ENCODE assay signal across 1 cellular context in genomic region chr3:42300013-42300412, GRCh38.
A peak's percentile ranks its signal among the peaks of the same experiment; 100 is the strongest.
TF ChIP-seq lines count a peak whose summit lies in the region.

No MANE protein-coding gene starts in this region.

TF ChIP-seq in HepG2, 621 proteins besides CTCF, POLR2A, EP300 and RAD21 (continued from another document and continues in another):
- TF ChIP-seq ZFP1 (CRISPR knock-in tag; IDR thresholded peaks at IDR 0.05): peak; percentile 36; the same call in 1 of the 2 replicates
- peak; percentile 71; the same call in 1 of the 2 replicates for TF ChIP-seq ZNF607 (CRISPR knock-in tag; IDR thresholded peaks at IDR 0.05; ENCODE audit: borderline replicate concordance)
- peak; percentile 89 for TF ChIP-seq TGIF2 (CRISPR knock-in tag; IDR thresholded peaks at IDR 0.05)
- peak; percentile 99 for TF ChIP-seq MIER2 (CRISPR knock-in tag; IDR thresholded peaks at IDR 0.05)
- peak; percentile 42; the same call in 1 of the 2 replicates for TF ChIP-seq FOXK1 (CRISPR knock-in tag; IDR thresholded peaks at IDR 0.05; ENCODE audit: borderline replicate concordance, low read depth)
- 0 out of 2 replicates have a peak, but pooled peaks have one; percentile 18 for TF ChIP-seq FOSL2 (CRISPR knock-in tag; IDR thresholded peaks at IDR 0.05)
- TF ChIP-seq WIZ (CRISPR knock-in tag; IDR thresholded peaks at IDR 0.05): peak; percentile 86
- peak; percentile 60; the same call in 1 of the 2 replicates for TF ChIP-seq TFE3 (CRISPR knock-in tag; IDR thresholded peaks at IDR 0.05)
- TF ChIP-seq ATF2 (CRISPR knock-in tag; IDR thresholded peaks at IDR 0.05): peak; percentile 27; the same call in 1 of the 2 replicates
- TF ChIP-seq MBD4 (IDR thresholded peaks at IDR 0.05; ENCODE audit: borderline replicate concordance, low read length): no peak
- no peak for TF ChIP-seq FUBP1 (CRISPR knock-in tag; IDR thresholded peaks at IDR 0.05; ENCODE audit: borderline replicate concordance)
- no peak for TF ChIP-seq ZFP90 (CRISPR knock-in tag; IDR thresholded peaks at IDR 0.05; ENCODE audit: borderline replicate concordance)
- peak; percentile 48; the same call in 1 of the 2 replicates for TF ChIP-seq RXRB (CRISPR knock-in tag; IDR thresholded peaks at IDR 0.05; ENCODE audit: borderline replicate concordance)
- TF ChIP-seq ZEB1 (IDR thresholded peaks at IDR 0.05; ENCODE audit: insufficient replicate concordance, low read depth): no peak
- TF ChIP-seq ZNF580 (CRISPR knock-in tag; IDR thresholded peaks at IDR 0.05; ENCODE audit: borderline replicate concordance, low read depth): 0 out of 2 replicates have a peak, but pooled peaks have one; percentile 42
- 0 out of 2 replicates have a peak, but pooled peaks have one; percentile 44 for TF ChIP-seq ZBED4 (CRISPR knock-in tag; IDR thresholded peaks at IDR 0.05; ENCODE audit: borderline replicate concordance)
- TF ChIP-seq, protein P1, sequence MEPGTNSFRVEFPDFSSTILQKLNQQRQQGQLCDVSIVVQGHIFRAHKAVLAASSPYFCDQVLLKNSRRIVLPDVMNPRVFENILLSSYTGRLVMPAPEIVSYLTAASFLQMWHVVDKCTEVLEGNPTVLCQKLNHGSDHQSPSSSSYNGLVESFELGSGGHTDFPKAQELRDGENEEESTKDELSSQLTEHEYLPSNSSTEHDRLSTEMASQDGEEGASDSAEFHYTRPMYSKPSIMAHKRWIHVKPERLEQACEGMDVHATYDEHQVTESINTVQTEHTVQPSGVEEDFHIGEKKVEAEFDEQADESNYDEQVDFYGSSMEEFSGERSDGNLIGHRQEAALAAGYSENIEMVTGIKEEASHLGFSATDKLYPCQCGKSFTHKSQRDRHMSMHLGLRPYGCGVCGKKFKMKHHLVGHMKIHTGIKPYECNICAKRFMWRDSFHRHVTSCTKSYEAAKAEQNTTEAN (CRISPR knock-in tag; conservative IDR thresholded peaks at IDR 0.05): peak; percentile 42; the same call in 1 of the 2 replicates
- TF ChIP-seq ZBTB44 (CRISPR knock-in tag; IDR thresholded peaks at IDR 0.05): peak; percentile 65; the same call in 1 of the 2 replicates
- 0 out of 2 replicates have a peak, but pooled peaks have one; percentile 44 for TF ChIP-seq ERF (CRISPR knock-in tag; IDR thresholded peaks at IDR 0.05)
- 0 out of 2 replicates have a peak, but pooled peaks have one; percentile 40 for TF ChIP-seq MIXL1 (CRISPR knock-in tag; IDR thresholded peaks at IDR 0.05)
- TF ChIP-seq EHMT2 (IDR thresholded peaks at IDR 0.05; ENCODE audit: borderline replicate concordance, low read depth, low read length): peak; percentile 86; the same call in 1 of the 2 replicates
- TF ChIP-seq ZNF605 (CRISPR knock-in tag; IDR thresholded peaks at IDR 0.05): 0 out of 2 replicates have a peak, but pooled peaks have one; percentile 23
- 0 out of 2 replicates have a peak, but pooled peaks have one; percentile 23 for TF ChIP-seq HOXA9 (CRISPR knock-in tag; IDR thresholded peaks at IDR 0.05; ENCODE audit: borderline replicate concordance)
- 0 out of 2 replicates have a peak, but pooled peaks have one; percentile 62 for TF ChIP-seq KDM4B (CRISPR knock-in tag; IDR thresholded peaks at IDR 0.05)
- TF ChIP-seq, protein P2, sequence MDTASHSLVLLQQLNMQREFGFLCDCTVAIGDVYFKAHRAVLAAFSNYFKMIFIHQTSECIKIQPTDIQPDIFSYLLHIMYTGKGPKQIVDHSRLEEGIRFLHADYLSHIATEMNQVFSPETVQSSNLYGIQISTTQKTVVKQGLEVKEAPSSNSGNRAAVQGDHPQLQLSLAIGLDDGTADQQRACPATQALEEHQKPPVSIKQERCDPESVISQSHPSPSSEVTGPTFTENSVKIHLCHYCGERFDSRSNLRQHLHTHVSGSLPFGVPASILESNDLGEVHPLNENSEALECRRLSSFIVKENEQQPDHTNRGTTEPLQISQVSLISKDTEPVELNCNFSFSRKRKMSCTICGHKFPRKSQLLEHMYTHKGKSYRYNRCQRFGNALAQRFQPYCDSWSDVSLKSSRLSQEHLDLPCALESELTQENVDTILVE (CRISPR knock-in tag; IDR thresholded peaks at IDR 0.05): 0 out of 2 replicates have a peak, but pooled peaks have one; percentile 59
- TF ChIP-seq SOX13 (IDR thresholded peaks at IDR 0.05): no peak
- TF ChIP-seq SOX13 (CRISPR knock-in tag; conservative IDR thresholded peaks at IDR 0.05 in 1 of 2, IDR thresholded peaks at IDR 0.05 in 1 of 2): 0 out of 4 replicates have a peak, but pooled peaks of 1 of the 2 experiments have one; percentile 8
- TF ChIP-seq BORCS8-MEF2B (CRISPR knock-in tag; IDR thresholded peaks at IDR 0.05): peak; percentile 71; the same call in 1 of the 2 replicates
- no peak for TF ChIP-seq NR2F6 (IDR thresholded peaks at IDR 0.05)
- peak; percentile 37; the same call in 1 of the 2 replicates for TF ChIP-seq NR2F6 (CRISPR knock-in tag; IDR thresholded peaks at IDR 0.05)
- TF ChIP-seq JDP2 (CRISPR knock-in tag; IDR thresholded peaks at IDR 0.05; ENCODE audit: borderline replicate concordance): no peak
- no peak for TF ChIP-seq ZBTB8A (CRISPR knock-in tag; IDR thresholded peaks at IDR 0.05; ENCODE audit: borderline replicate concordance, low read depth)
- TF ChIP-seq, protein P3, sequence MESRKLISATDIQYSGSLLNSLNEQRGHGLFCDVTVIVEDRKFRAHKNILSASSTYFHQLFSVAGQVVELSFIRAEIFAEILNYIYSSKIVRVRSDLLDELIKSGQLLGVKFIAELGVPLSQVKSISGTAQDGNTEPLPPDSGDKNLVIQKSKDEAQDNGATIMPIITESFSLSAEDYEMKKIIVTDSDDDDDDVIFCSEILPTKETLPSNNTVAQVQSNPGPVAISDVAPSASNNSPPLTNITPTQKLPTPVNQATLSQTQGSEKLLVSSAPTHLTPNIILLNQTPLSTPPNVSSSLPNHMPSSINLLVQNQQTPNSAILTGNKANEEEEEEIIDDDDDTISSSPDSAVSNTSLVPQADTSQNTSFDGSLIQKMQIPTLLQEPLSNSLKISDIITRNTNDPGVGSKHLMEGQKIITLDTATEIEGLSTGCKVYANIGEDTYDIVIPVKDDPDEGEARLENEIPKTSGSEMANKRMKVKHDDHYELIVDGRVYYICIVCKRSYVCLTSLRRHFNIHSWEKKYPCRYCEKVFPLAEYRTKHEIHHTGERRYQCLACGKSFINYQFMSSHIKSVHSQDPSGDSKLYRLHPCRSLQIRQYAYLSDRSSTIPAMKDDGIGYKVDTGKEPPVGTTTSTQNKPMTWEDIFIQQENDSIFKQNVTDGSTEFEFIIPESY (CRISPR knock-in tag; IDR thresholded peaks at IDR 0.05): no peak
- TF ChIP-seq, protein P4, sequence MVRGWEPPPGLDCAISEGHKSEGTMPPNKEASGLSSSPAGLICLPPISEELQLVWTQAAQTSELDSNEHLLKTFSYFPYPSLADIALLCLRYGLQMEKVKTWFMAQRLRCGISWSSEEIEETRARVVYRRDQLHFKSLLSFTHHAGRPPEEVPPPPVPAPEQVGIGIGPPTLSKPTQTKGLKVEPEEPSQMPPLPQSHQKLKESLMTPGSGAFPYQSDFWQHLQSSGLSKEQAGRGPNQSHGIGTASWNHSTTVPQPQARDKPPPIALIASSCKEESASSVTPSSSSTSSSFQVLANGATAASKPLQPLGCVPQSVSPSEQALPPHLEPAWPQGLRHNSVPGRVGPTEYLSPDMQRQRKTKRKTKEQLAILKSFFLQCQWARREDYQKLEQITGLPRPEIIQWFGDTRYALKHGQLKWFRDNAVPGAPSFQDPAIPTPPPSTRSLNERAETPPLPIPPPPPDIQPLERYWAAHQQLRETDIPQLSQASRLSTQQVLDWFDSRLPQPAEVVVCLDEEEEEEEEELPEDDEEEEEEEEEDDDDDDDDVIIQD (CRISPR knock-in tag; IDR thresholded peaks at IDR 0.05; ENCODE audit: low read depth): 0 out of 2 replicates have a peak, but pooled peaks have one; percentile 27
- TF ChIP-seq, protein P5, sequence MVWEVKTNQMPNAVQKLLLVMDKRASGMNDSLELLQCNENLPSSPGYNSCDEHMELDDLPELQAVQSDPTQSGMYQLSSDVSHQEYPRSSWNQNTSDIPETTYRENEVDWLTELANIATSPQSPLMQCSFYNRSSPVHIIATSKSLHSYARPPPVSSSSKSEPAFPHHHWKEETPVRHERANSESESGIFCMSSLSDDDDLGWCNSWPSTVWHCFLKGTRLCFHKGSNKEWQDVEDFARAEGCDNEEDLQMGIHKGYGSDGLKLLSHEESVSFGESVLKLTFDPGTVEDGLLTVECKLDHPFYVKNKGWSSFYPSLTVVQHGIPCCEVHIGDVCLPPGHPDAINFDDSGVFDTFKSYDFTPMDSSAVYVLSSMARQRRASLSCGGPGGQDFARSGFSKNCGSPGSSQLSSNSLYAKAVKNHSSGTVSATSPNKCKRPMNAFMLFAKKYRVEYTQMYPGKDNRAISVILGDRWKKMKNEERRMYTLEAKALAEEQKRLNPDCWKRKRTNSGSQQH (CRISPR knock-in tag; IDR thresholded peaks at IDR 0.05; ENCODE audit: low read depth): peak; percentile 89
- peak; percentile 58; the same call in 1 of the 2 replicates for TF ChIP-seq ZSCAN9 (CRISPR knock-in tag; IDR thresholded peaks at IDR 0.05; ENCODE audit: borderline replicate concordance)
